2 cellular contexts compared by ENCODE assay signal in genomic region chr3:188088948-188089685, GRCh38.
TF ChIP-seq lines count a peak whose summit lies in the region.

No MANE protein-coding gene starts in this region.

TF ChIP-seq in HepG2, 621 proteins besides CTCF, POLR2A, EP300 and RAD21 (continues in another document):
- TF ChIP-seq ZBTB40 (IDR thresholded peaks at IDR 0.05): no peak
- no peak for TF ChIP-seq ZBTB40 (CRISPR knock-in tag; IDR thresholded peaks at IDR 0.05)
- TF ChIP-seq HOMEZ (CRISPR knock-in tag; IDR thresholded peaks at IDR 0.05; ENCODE audit: low read depth): 0 out of 2 replicates have a peak, but pooled peaks have one; percentile 22
- no peak for TF ChIP-seq ZNF468 (CRISPR knock-in tag; IDR thresholded peaks at IDR 0.05)
- no peak for TF ChIP-seq TEAD2 (CRISPR knock-in tag; IDR thresholded peaks at IDR 0.05)
- TF ChIP-seq NCOA2 (CRISPR knock-in tag; IDR thresholded peaks at IDR 0.05): 0 out of 2 replicates have a peak, but pooled peaks have one; percentile 30
- TF ChIP-seq NBN (conservative IDR thresholded peaks at IDR 0.05): no peak
- no peak for TF ChIP-seq JARID2 (CRISPR knock-in tag; IDR thresholded peaks at IDR 0.05; ENCODE audit: insufficient replicate concordance)
- no peak for TF ChIP-seq SMC3 (IDR thresholded peaks at IDR 0.05; ENCODE audit: low read length)
- TF ChIP-seq AHR (CRISPR knock-in tag; IDR thresholded peaks at IDR 0.05): no peak
- no peak for TF ChIP-seq ZBTB8A (CRISPR knock-in tag; IDR thresholded peaks at IDR 0.05; ENCODE audit: borderline replicate concordance, low read depth)
- no peak for TF ChIP-seq ZBTB44 (CRISPR knock-in tag; IDR thresholded peaks at IDR 0.05)
- TF ChIP-seq KLF15 (CRISPR knock-in tag; IDR thresholded peaks at IDR 0.05; ENCODE audit: borderline replicate concordance): no peak
- no peak for TF ChIP-seq ZNF343 (CRISPR knock-in tag; IDR thresholded peaks at IDR 0.05)
- no peak for TF ChIP-seq ISX (CRISPR knock-in tag; conservative IDR thresholded peaks at IDR 0.05)
- TF ChIP-seq ZFX (CRISPR knock-in tag; IDR thresholded peaks at IDR 0.05; ENCODE audit: low read depth): peak; percentile 41; the same call in 1 of the 2 replicates
- TF ChIP-seq CEBPG (CRISPR knock-in tag; IDR thresholded peaks at IDR 0.05): 0 out of 2 replicates have a peak, but pooled peaks have one; percentile 9
- no peak for TF ChIP-seq ZSCAN25 (CRISPR knock-in tag; IDR thresholded peaks at IDR 0.05)

TF ChIP-seq in H1, 55 proteins besides CTCF, POLR2A, EP300 and RAD21 (continued from another document):
- TF ChIP-seq BACH1 (IDR thresholded peaks at IDR 0.05; ENCODE audit: low read length) (no peak), SIX5 (IDR thresholded peaks at IDR 0.05; ENCODE audit: low read depth, low read length) (no peak), CBX5 (IDR thresholded peaks at IDR 0.05; ENCODE audit: low read depth, low read length) (no peak), SUZ12 (IDR thresholded peaks at IDR 0.05; ENCODE audit: low read length) (no peak), CREB1 (IDR thresholded peaks at IDR 0.05) (no peak), ZNF274 (IDR thresholded peaks at IDR 0.05; ENCODE audit: borderline replicate concordance, extremely low read depth, low read length) (no peak), USF2 (IDR thresholded peaks at IDR 0.05; ENCODE audit: low read length) (no peak), PHF8 (conservative IDR thresholded peaks at IDR 0.05; ENCODE audit: low read depth, low read length) (no peak), CBX8 (IDR thresholded peaks at IDR 0.05; ENCODE audit: borderline replicate concordance, low read depth, low read length) (no peak), POU5F1 (IDR thresholded peaks at IDR 0.05; ENCODE audit: low read depth, low read length) (no peak), E2F6 (IDR thresholded peaks at IDR 0.05) (no peak), ASH2L (IDR thresholded peaks at IDR 0.05; ENCODE audit: low read length) (no peak), SAP30 (IDR thresholded peaks at IDR 0.05; ENCODE audit: insufficient read depth, insufficient replicate concordance, low read length) (no peak), TAF7 (optimal IDR thresholded peaks at IDR 0.05; ENCODE audit: borderline replicate concordance, low read depth, low read length) (no peak), CHD7 (IDR thresholded peaks at IDR 0.05; ENCODE audit: insufficient replicate concordance, low read length) (no peak), RBBP5 (IDR thresholded peaks at IDR 0.05; ENCODE audit: borderline replicate concordance, low read depth, low read length) (no peak), CHD2 (IDR thresholded peaks at IDR 0.05; ENCODE audit: low read length) (no peak)
